In genomic region chr12:104479141-104479662, GRCh38 we compare ENCODE assay signal across 14 cellular contexts. TPM values are rescaled to one million over a fixed set of nuclear protein-coding genes. Genes with fewer than 3 reads are reported as not detected.
DNase-seq lines count a peak whose midpoint lies in the region; ATAC-seq and TF ChIP-seq lines count a peak whose summit lies in the region.
"Had no signal": no experiment of that assay in that cellular context is flagged by ENCODE, and none has a peak within 500 bp of the region (broad histone marks: within the 10 kb centered on the region; RNA-seq: fewer than 3 reads in every experiment).

No MANE protein-coding gene starts in this region.

- H3K23ac ChIP-seq in mesendoderm (ENCODE audit: low read length), result no peak overlapping the region

- peak overlapping the region in 4 of 7 donors; percentile 79 to 93 (median 90) for H3K27ac Mint-ChIP-seq in CD14-positive monocyte
- peak overlapping the region; percentile 97 for H3K27ac Mint-ChIP-seq in activated naive CD8-positive, alpha-beta T cell
- peak overlapping the region in 6 of 9 donors; percentile 51 to 97 (median 89) for H3K27ac Mint-ChIP-seq in naive thymus-derived CD4-positive, alpha-beta T cell
- H3K27ac Mint-ChIP-seq: endodermal cell had no signal

- no peak overlapping the region for H4K5ac ChIP-seq in mesendoderm (ENCODE audit: low read length)

- no peak overlapping the region for H3K4me2 ChIP-seq in mesendoderm (ENCODE audit: low read length)

- H2BK5ac ChIP-seq in mesendoderm (ENCODE audit: low read length), result no peak overlapping the region

- no peak overlapping the region for H3K18ac ChIP-seq in mesendoderm (ENCODE audit: low read length)

- H3K79me2 ChIP-seq in mesendoderm (ENCODE audit: control insufficient read depth, insufficient read depth, low read length), result no peaks in the 10 kb centered on the region

- CTCF ChIA-PET in naive thymus-derived CD4-positive, alpha-beta T cell (lab: Charles Lee), result no interaction called here

- no peak overlapping the region for H2BK120ac ChIP-seq in mesendoderm (ENCODE audit: low read depth, low read length)

- H2AK5ac ChIP-seq in mesendoderm (ENCODE audit: low read length), result no peak overlapping the region

- H3K27me3 Mint-ChIP-seq in CD14-positive monocyte (ENCODE audit: low read depth in 3 of 3), result peaks cover 0 to 5% (median 0%) of the 10 kb centered on the region in 3 donors
- no peaks in the 10 kb centered on the region for H3K27me3 Mint-ChIP-seq in activated naive CD8-positive, alpha-beta T cell
- no peaks in the 10 kb centered on the region for H3K27me3 Mint-ChIP-seq in naive thymus-derived CD4-positive, alpha-beta T cell

- H3K4me3 Mint-ChIP-seq in CD14-positive monocyte, result peak overlapping the region in 1 of 2 donors; percentile 48
- peak overlapping the region; percentile 47 for H3K4me3 Mint-ChIP-seq in activated naive CD8-positive, alpha-beta T cell
- peak overlapping the region in 7 of 10 donors; percentile 22 to 90 (median 47) for H3K4me3 Mint-ChIP-seq in naive thymus-derived CD4-positive, alpha-beta T cell
- H3K4me3 Mint-ChIP-seq: endodermal cell had no signal

- H3K4me1 Mint-ChIP-seq in CD14-positive monocyte, result peaks cover 84% of the 10 kb centered on the region
- peaks cover 78% of the 10 kb centered on the region for H3K4me1 Mint-ChIP-seq in activated naive CD8-positive, alpha-beta T cell (ENCODE audit: low read depth)
- peaks cover 56 to 90% (median 86%) of the 10 kb centered on the region in 7 donors for H3K4me1 Mint-ChIP-seq in naive thymus-derived CD4-positive, alpha-beta T cell

- H3K79me1 ChIP-seq in mesendoderm (ENCODE audit: low read length), result peaks cover 3% of the 10 kb centered on the region

- no peak overlapping the region for H3K4ac ChIP-seq in mesendoderm (ENCODE audit: low read depth, low read length)

- H2BK15ac ChIP-seq in mesendoderm (replicated peaks; ENCODE audit: low read depth), result no peak overlapping the region

- H3K27me3 ChIP-seq in HL-60 (ENCODE audit: insufficient read depth, poor library complexity, severe bottlenecking) (no peaks in the 10 kb centered on the region), mesendoderm (ENCODE audit: insufficient read depth, low read length, poor library complexity) (no peaks in the 10 kb centered on the region)
- no peaks in the 10 kb centered on the region for H3K27me3 ChIP-seq in naive thymus-derived CD4-positive, alpha-beta T cell (ENCODE audit: control insufficient read depth in 2 of 2, insufficient read depth in 2 of 2, low read length in 2 of 2)
- H3K27me3 ChIP-seq: vagina had no signal

- no peak overlapping the region for H4K8ac ChIP-seq in mesendoderm (ENCODE audit: low read depth, low read length)

- peaks cover 29 to 43% of the 10 kb centered on the region in 2 donors for H3K36me3 Mint-ChIP-seq in CD14-positive monocyte
- peaks cover 18% of the 10 kb centered on the region for H3K36me3 Mint-ChIP-seq in activated naive CD8-positive, alpha-beta T cell
- peaks cover 3 to 46% (median 17%) of the 10 kb centered on the region in 5 donors for H3K36me3 Mint-ChIP-seq in naive thymus-derived CD4-positive, alpha-beta T cell

- H3K27ac ChIP-seq in HL-60 (replicated peaks) (peak overlapping the region; percentile 70), mesendoderm (ENCODE audit: low read depth, low read length) (no peak overlapping the region)
- no peak overlapping the region for H3K27ac ChIP-seq in naive thymus-derived CD4-positive, alpha-beta T cell (ENCODE audit: low read depth, low read length)
- H3K27ac ChIP-seq: prostate gland, vagina had no signal

- POLR2A ChIA-PET in naive thymus-derived CD4-positive, alpha-beta T cell (lab: Charles Lee), result interaction anchor here (1.8 to 2.8 kb wide), 3 partner anchors 16 to 21 kb away, joined by 5 to 20 read pairs (median 10); partner anchors contain the start of gene CHST11

- DNase-seq in CD14-positive monocyte (ENCODE audit: low spot score) (no peak), HL-60 (ENCODE audit: low read depth in 1 of 2, low spot score in 1 of 2) (no peak), mesendoderm (no peak), putamen (ENCODE audit: low spot score) (no peak), NCI-H2227 (lab: John Stamatoyannopoulos, UW; ENCODE audit: unreplicated experiment) (no peak)
- no peak for DNase-seq in naive thymus-derived CD4-positive, alpha-beta T cell
- DNase-seq: endodermal cell, H7, NCI-H2029, SHP77 had no signal

- intact Hi-C loops in CD14-positive monocyte (cut with micrococcal nuclease), result loop anchor here in 1 of 2 donors (2.0 kb wide), 1 partner anchor 14 kb away; no protein-coding TSS in a partner anchor
- intact Hi-C loops in naive thymus-derived CD4-positive, alpha-beta T cell (cut with micrococcal nuclease), result no loop called here

- no peak overlapping the region for H3K9ac ChIP-seq in mesendoderm (ENCODE audit: low read length)

- peaks cover 66 to 67% of the 10 kb centered on the region in 2 donors for H3K4me1 ChIP-seq in naive thymus-derived CD4-positive, alpha-beta T cell (ENCODE audit: control insufficient read depth in 2 of 2, insufficient read depth in 2 of 2, low read length in 2 of 2)
- H3K4me1 ChIP-seq in mesendoderm (ENCODE audit: control insufficient read depth, low read depth, low read length), result no peaks in the 10 kb centered on the region
- H3K4me1 ChIP-seq: prostate gland had no signal

- H3K9me3 Mint-ChIP-seq in CD14-positive monocyte, result no peaks in the 10 kb centered on the region
- H3K9me3 Mint-ChIP-seq in activated naive CD8-positive, alpha-beta T cell (ENCODE audit: low read depth), result no peaks in the 10 kb centered on the region
- no peaks in the 10 kb centered on the region for H3K9me3 Mint-ChIP-seq in naive thymus-derived CD4-positive, alpha-beta T cell

- H3K4me3 ChIP-seq in HL-60 (replicated peaks; ENCODE audit: insufficient read depth, low read length) (no peak overlapping the region), mesendoderm (ENCODE audit: low read length) (no peak overlapping the region)
- H3K4me3 ChIP-seq in naive thymus-derived CD4-positive, alpha-beta T cell (ENCODE audit: low read length), result peak overlapping the region; percentile 22
- H3K4me3 ChIP-seq: prostate gland, vagina had no signal

- TF ChIP-seq CTCF in CD14-positive monocyte (IDR thresholded peaks at IDR 0.05), result no peak
- no peak for TF ChIP-seq CTCF in HL-60 (IDR thresholded peaks at IDR 0.05; ENCODE audit: insufficient read depth, low read length)

- no peaks in the 10 kb centered on the region for H3K9me3 ChIP-seq in naive thymus-derived CD4-positive, alpha-beta T cell (ENCODE audit: control insufficient read depth in 2 of 3, low read length in 3 of 3)
- H3K9me3 ChIP-seq: prostate gland, vagina had no signal

- ATAC-seq in naive thymus-derived CD4-positive, alpha-beta T cell, result no peak
- no peak for ATAC-seq in GM18861 (IDR thresholded peaks at IDR 0.05; ENCODE audit: unreplicated experiment)

- no CpG with 5 or more reads among the region's 3 CpGs for WGBS in mesendoderm (ENCODE audit: extremely low coverage, insufficient coverage, low lambda C conversion rate)

- H3K56ac ChIP-seq in mesendoderm (ENCODE audit: low read length), result no peak overlapping the region

- H3K36me3 ChIP-seq in naive thymus-derived CD4-positive, alpha-beta T cell (ENCODE audit: control insufficient read depth in 2 of 3, insufficient read depth in 3 of 3, low read length in 3 of 3), result no peaks in the 10 kb centered on the region
- no peaks in the 10 kb centered on the region for H3K36me3 ChIP-seq in mesendoderm (ENCODE audit: control insufficient read depth, insufficient read depth, low read length)
- H3K36me3 ChIP-seq: prostate gland, vagina had no signal

RNA-seq across cellular contexts. Expression of gene CHST11, which starts 22.5 kb away (rescaled TPM):
- 10 to 100 TPM; 44.4 to 48.4 TPM for polyA plus RNA-seq in CD14-positive monocyte
- total RNA-seq in naive thymus-derived CD4-positive, alpha-beta T cell, result 10 to 100 TPM; 31.9 to 74.3 (median 42.0) TPM
- 10 to 100 TPM; 23.4 to 28.7 TPM for polyA plus RNA-seq in naive thymus-derived CD4-positive, alpha-beta T cell
- 5.2 TPM for polyA plus RNA-seq in mesendoderm (2013, experiment 1 of 2)
- polyA plus RNA-seq in mesendoderm (2013, experiment 2 of 2), result 5.9 TPM
